ENCODE assay signal across 1 cellular context in genomic region chr7:155738104-155738503, GRCh38.
TF ChIP-seq lines count a peak whose summit lies in the region.

No MANE protein-coding gene starts in this region.

TF ChIP-seq in endothelial cell of umbilical vein, 7 proteins besides CTCF, POLR2A, EP300 and RAD21:
- TF ChIP-seq, protein P1, sequence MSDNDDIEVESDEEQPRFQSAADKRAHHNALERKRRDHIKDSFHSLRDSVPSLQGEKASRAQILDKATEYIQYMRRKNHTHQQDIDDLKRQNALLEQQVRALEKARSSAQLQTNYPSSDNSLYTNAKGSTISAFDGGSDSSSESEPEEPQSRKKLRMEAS (IDR thresholded peaks at IDR 0.05; ENCODE audit: insufficient read depth, insufficient read length), result no peak
- TF ChIP-seq GATA2 (IDR thresholded peaks at IDR 0.05; ENCODE audit: insufficient read depth, insufficient read length, low read depth, low read length) (no peak), POLR2AphosphoS5 (IDR thresholded peaks at IDR 0.05; ENCODE audit: insufficient read depth, low read depth, low read length) (no peak), JUN (IDR thresholded peaks at IDR 0.05; ENCODE audit: borderline replicate concordance, insufficient read depth, insufficient read length, low read depth) (no peak), FOS (IDR thresholded peaks at IDR 0.05; ENCODE audit: borderline replicate concordance, insufficient read depth, low read length) (no peak), MYC (IDR thresholded peaks at IDR 0.05; ENCODE audit: low read depth, low read length) (no peak), EZH2 (IDR thresholded peaks at IDR 0.05; ENCODE audit: borderline replicate concordance, low read depth, low read length, severe bottlenecking) (no peak)
